In genomic region chr9:70044450-70045307, GRCh38 we compare ENCODE assay signal across 8 cellular contexts. TPM values are rescaled to one million over a fixed set of nuclear protein-coding genes. Genes with fewer than 3 reads are reported as not detected.
DNase-seq lines count a peak whose midpoint lies in the region; ATAC-seq and TF ChIP-seq lines count a peak whose summit lies in the region.

No MANE protein-coding gene starts in this region.

- no peaks in the 10 kb centered on the region for H3K9me3 ChIP-seq in CD8-positive, alpha-beta memory T cell (ENCODE audit: low read length)
- H3K9me3 ChIP-seq in SJCRH30 (replicated peaks) = no peaks in the 10 kb centered on the region

- peak; percentile 73 for ATAC-seq in omental fat pad (ENCODE audit: low FRiP score)
- ATAC-seq in GM18868 (IDR thresholded peaks at IDR 0.05; ENCODE audit: unreplicated experiment) = no peak

- H3K36me3 ChIP-seq in CD8-positive, alpha-beta memory T cell (ENCODE audit: insufficient read depth, low read length) = no peaks in the 10 kb centered on the region
- no peaks in the 10 kb centered on the region for H3K36me3 ChIP-seq in SJCRH30

- peaks cover 11 to 20% (median 11%) of the 10 kb centered on the region in 3 donors for H3K4me1 Mint-ChIP-seq in CD8-positive, alpha-beta memory T cell

- H3K36me3 Mint-ChIP-seq in CD8-positive, alpha-beta memory T cell = no peaks in the 10 kb centered on the region

- H3K9me3 Mint-ChIP-seq in CD8-positive, alpha-beta memory T cell = peaks cover 0 to 6% (median 0%) of the 10 kb centered on the region in 5 donors

- no peak overlapping the region for H3K27ac Mint-ChIP-seq in CD8-positive, alpha-beta memory T cell

- in situ Hi-C loops in G401 (cut with HindIII; ENCODE audit: low sequenced_read_pairs) = no loop called here

- no peak for DNase-seq in CD8-positive, alpha-beta memory T cell
- DNase-seq in SJCRH30 (peak; percentile 22 to 48), fibroblast of the aortic adventitia (ENCODE audit: low read depth) (peak; percentile 45), omental fat pad (ENCODE audit: low spot score) (no peak), middle frontal gyrus (ENCODE audit: extremely low spot score, low spot score) (no peak), G401 (ENCODE audit: low spot score) (no peak), HPDE6-E6E7 (ENCODE audit: extremely low spot score) (no peak)

- no peaks in the 10 kb centered on the region for H3K4me1 ChIP-seq in CD8-positive, alpha-beta memory T cell (ENCODE audit: insufficient read depth, low read length)
- peaks cover 10% of the 10 kb centered on the region for H3K4me1 ChIP-seq in SJCRH30

- no peak for TF ChIP-seq CTCF in fibroblast of the aortic adventitia (IDR thresholded peaks at IDR 0.05; ENCODE audit: insufficient read depth, low read length)
- TF ChIP-seq CTCF in omental fat pad (IDR thresholded peaks at IDR 0.05) = no peak

- no peak overlapping the region for H3K27ac ChIP-seq in CD8-positive, alpha-beta memory T cell (ENCODE audit: low read depth, low read length)
- peak overlapping the region; percentile 58 for H3K27ac ChIP-seq in SJCRH30

- H3K27me3 Mint-ChIP-seq in CD8-positive, alpha-beta memory T cell = peaks cover 31 to 58% of the 10 kb centered on the region in 2 donors

- CTCF ChIA-PET in CD8-positive, alpha-beta memory T cell (lab: Charles Lee) = no interaction called here

- POLR2A ChIA-PET in CD8-positive, alpha-beta memory T cell (lab: Charles Lee) = no interaction called here

- no peaks in the 10 kb centered on the region for H3K27me3 ChIP-seq in CD8-positive, alpha-beta memory T cell (ENCODE audit: insufficient read depth, low read length, poor library complexity, severe bottlenecking)
- H3K27me3 ChIP-seq in SJCRH30 = no peaks in the 10 kb centered on the region; the same call in 1 of the 2 replicates

- H3K4me3 ChIP-seq in CD8-positive, alpha-beta memory T cell (ENCODE audit: low read length) = no peak overlapping the region
- H3K4me3 ChIP-seq in SJCRH30 (peak overlapping the region; percentile 60), fibroblast of the aortic adventitia (ENCODE audit: low read depth, low read length) (peak overlapping the region; percentile 58)

- H3K4me3 Mint-ChIP-seq in CD8-positive, alpha-beta memory T cell = peak overlapping the region in 6 of 7 donors; percentile 27 to 57 (median 40)

RNA-seq across cellular contexts. Expression of gene MAMDC2, which starts 1.0 kb away (rescaled TPM):
- not detected for total RNA-seq in CD8-positive, alpha-beta memory T cell
- 0.10 TPM for polyA plus RNA-seq in CD8-positive, alpha-beta memory T cell
- total RNA-seq in SJCRH30 (2014; rRNA removed; shearing (Covaris generic)) = 7.2 and 9.0 TPM in 2 replicates
- total RNA-seq in fibroblast of the aortic adventitia (ENCODE audit: low replicate concordance) = 0.45 and 2.8 TPM in 2 replicates
- total RNA-seq in omental fat pad = 10 to 100 TPM in 3 of 4 donors, 1 to 10 TPM in 1; 9.0 to 43.7 (median 16.5) TPM
- total RNA-seq in G401 (2014; rRNA removed; shearing (Covaris generic)) = 0.81 and 1.2 TPM in 2 replicates

Comparison
In these comparisons a context has a peak if more than half of its experiments do, and no peak if none do; other contexts are left out.
1. DNase-seq: peak in SJCRH30 (2 of 2) and fibroblast of the aortic adventitia (single experiment); none in CD8-positive, alpha-beta memory T cell (0 of 5), omental fat pad (single experiment), middle frontal gyrus (single experiment), G401 (single experiment) and HPDE6-E6E7 (single experiment).